Comparison of ENCODE assay signal across 18 cellular contexts in genomic region chr6:23036401-23036983, GRCh38.
DNase-seq lines count a peak whose midpoint lies in the region; TF ChIP-seq lines count a peak whose summit lies in the region.
"Had no signal": no experiment of that assay in that cellular context is flagged by ENCODE, and none has a peak within 500 bp of the region (broad histone marks: within the 10 kb centered on the region; RNA-seq: fewer than 3 reads in every experiment).

No MANE protein-coding gene starts in this region.

- H3K36me3 ChIP-seq in thyroid gland: no peaks in the 10 kb centered on the region
- H3K36me3 ChIP-seq: BLaER1 had no signal

- H3K4me1 ChIP-seq in thyroid gland: no peaks in the 10 kb centered on the region
- H3K4me1 ChIP-seq: A549, BLaER1 had no signal

- intact Hi-C loops in thyroid gland (cut with DNase I): no loop called here

- H3K4me3 ChIP-seq in cardiac fibroblast (replicated peaks in 1 of 2; ENCODE audit: low read depth in 2 of 2, low read length in 2 of 2) (no peak overlapping the region), thyroid gland (replicated peaks in 1 of 3) (no peak overlapping the region)
- H3K4me3 ChIP-seq: A549, BLaER1 had no signal

- WGBS in thyroid gland, 2 donors: 19 to 23% methylated on average over 4 of the region's 4 CpGs

- TF ChIP-seq CTCF in cardiac fibroblast (IDR thresholded peaks at IDR 0.05; ENCODE audit: low read depth, low read length) (no peak), thyroid gland (IDR thresholded peaks at IDR 0.05) (no peak)

- TF ChIP-seq POLR2A in thyroid gland (IDR thresholded peaks at IDR 0.05): no peak

- no peak overlapping the region for H3K27ac ChIP-seq in thyroid gland
- H3K27ac ChIP-seq: A549, BLaER1, HL-60 had no signal

- no peaks in the 10 kb centered on the region for H3K27me3 ChIP-seq in thyroid gland
- H3K27me3 ChIP-seq: BLaER1 had no signal

- peak; percentile 15 for DNase-seq in NCI-H187 treated with DMSO at 0.1 percent for 48 hours (lab: John Stamatoyannopoulos, UW)
- peak; percentile 5 for DNase-seq in cardiac fibroblast (ENCODE audit: low read depth in 2 of 2)
- DNase-seq in left kidney (ENCODE audit: low read depth, low spot score): peak; percentile 43
- peak; percentile 7 to 29 for DNase-seq in thyroid gland
- no peak for DNase-seq in NCI-H146 treated with DMSO at 0.1 percent for 48 hours (lab: John Stamatoyannopoulos, UW; ENCODE audit: unreplicated experiment)
- DNase-seq in NCI-H345 treated with DMSO at 0.1 percent for 48 hours (lab: John Stamatoyannopoulos, UW; ENCODE audit: unreplicated experiment): no peak
- DNase-seq in AG08396 (ENCODE audit: low spot score): no peak
- DNase-seq: Calu3; CD4-positive, alpha-beta memory T cell; H7; HFFc6; NCI-H1436; NCI-H2081; NCI-H2227 treated with DMSO at 0.1 percent for 48 hours; NCI-H524 treated with DMSO at 0.1 percent for 48 hours had no signal

- no peaks in the 10 kb centered on the region for H3K9me3 ChIP-seq in thyroid gland
- H3K9me3 ChIP-seq: A549, BLaER1 had no signal

Comparison
In these comparisons a context has a peak if more than half of its experiments do, and no peak if none do; other contexts are left out.
1. DNase-seq: peak in NCI-H187 treated with DMSO at 0.1 percent for 48 hours (single experiment), cardiac fibroblast (2 of 2), left kidney (single experiment) and thyroid gland (2 of 2); none in NCI-H146 treated with DMSO at 0.1 percent for 48 hours (single experiment), NCI-H345 treated with DMSO at 0.1 percent for 48 hours (single experiment) and AG08396 (single experiment).